9 cellular contexts compared by ENCODE assay signal in the genomic region with DNA sequence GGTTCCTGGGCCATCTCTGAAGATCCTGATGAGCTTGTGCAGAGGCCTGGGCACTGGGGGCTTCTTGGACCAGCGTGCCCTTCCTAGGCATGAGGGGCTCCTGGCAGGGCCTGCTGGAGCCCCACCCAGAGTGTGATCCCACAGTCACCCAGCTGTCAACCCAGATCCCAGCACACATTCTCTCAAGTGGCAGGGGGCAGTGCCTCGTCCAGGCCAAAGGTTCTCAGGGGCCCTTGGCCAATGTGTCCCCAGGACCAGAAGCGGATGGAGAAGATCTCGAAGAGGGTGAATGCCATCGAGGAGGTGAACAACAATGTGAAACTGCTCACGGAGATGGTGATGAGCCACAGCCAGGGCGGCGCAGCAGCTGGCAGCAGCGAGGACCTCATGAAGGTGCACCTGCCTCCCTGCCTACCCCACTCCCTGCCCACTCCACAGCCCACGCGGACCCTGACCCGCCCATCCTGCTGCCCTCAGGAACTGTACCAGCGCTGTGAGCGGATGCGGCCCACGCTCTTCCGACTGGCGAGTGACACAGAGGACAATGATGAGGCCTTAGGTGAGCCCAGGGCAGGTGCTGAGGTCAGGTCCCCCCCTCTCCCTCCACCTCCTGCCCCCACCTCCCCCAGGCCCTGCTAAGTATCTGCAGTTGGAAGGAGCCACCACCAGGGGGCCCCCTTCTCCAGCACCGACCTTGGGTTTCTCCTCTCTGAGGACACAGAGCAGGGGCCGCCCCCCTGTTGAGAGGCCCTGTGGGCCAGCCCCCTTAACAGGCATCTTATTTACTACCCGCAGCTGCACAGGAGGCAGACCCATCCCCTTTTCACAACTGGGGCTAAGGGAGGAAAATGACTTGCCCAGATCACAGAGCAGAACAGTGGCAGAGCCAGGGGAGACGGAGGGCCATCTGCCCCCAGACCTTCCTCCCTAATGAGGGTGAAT. TPM values are rescaled to one million over a fixed set of nuclear protein-coding genes. Genes with fewer than 3 reads are reported as not detected.
DNase-seq lines count a peak whose midpoint lies in the region; ATAC-seq and TF ChIP-seq lines count a peak whose summit lies in the region.
"Had no signal": no experiment of that assay in that cellular context is flagged by ENCODE, and none has a peak within 500 bp of the region (broad histone marks: within the 10 kb centered on the region; RNA-seq: fewer than 3 reads in every experiment).

No MANE protein-coding gene starts in this region.

- H3K4me3 Mint-ChIP-seq in H9: no peak overlapping the region
- no peak overlapping the region for H3K4me3 Mint-ChIP-seq in activated naive CD4-positive, alpha-beta T cell treated with anti-CD3 and anti-CD28 coated beads, Interleukin-2, amount 10 ng/mL, durations not matched to agents 7 days and 5 days
- H3K4me3 Mint-ChIP-seq in glutamatergic neuron (ENCODE audit: unreplicated experiment): no peak overlapping the region

- H3K23me2 ChIP-seq in H9 (ENCODE audit: insufficient read length, low read depth, low read length, poor library complexity, severe bottlenecking): no peaks in the 10 kb centered on the region

- H3K4me2 ChIP-seq in BLaER1 treated with 17β-estradiol and CSF1 and Interleukin-3, amounts not matched to agents 10 nM and 100 nM: peak overlapping the region; percentile 87 to 99 (median 95)
- no peak overlapping the region for H3K4me2 ChIP-seq in H9 (ENCODE audit: insufficient read depth, insufficient read length, low read length)

- no peak for ATAC-seq in GM18873 (IDR thresholded peaks at IDR 0.05; ENCODE audit: low FRiP score, unreplicated experiment)
- ATAC-seq in GM21576 (IDR thresholded peaks at IDR 0.05; ENCODE audit: unreplicated experiment): no peak

- no peak overlapping the region for H2BK5ac ChIP-seq in H9 (ENCODE audit: insufficient read length, low read length)

- H3K9ac ChIP-seq in BLaER1 treated with 17β-estradiol and CSF1 and Interleukin-3, amounts not matched to agents 10 nM and 100 nM: peak overlapping the region; percentile 37 to 88 (median 72); a peak in 21 of 22 replicates
- no peak overlapping the region for H3K9ac ChIP-seq in H9 (ENCODE audit: extremely low read depth, insufficient read length, low read length)

- H2AFZ ChIP-seq in H9 (ENCODE audit: low read length): no peak overlapping the region

- H3K9me3 ChIP-seq in BLaER1 treated with 17β-estradiol and CSF1 and Interleukin-3, amounts not matched to agents 10 nM and 100 nM (replicated peaks in 1 of 11): no peaks in the 10 kb centered on the region
- H3K9me3 ChIP-seq in H9 (ENCODE audit: control insufficient read depth, low read depth, low read length): no peaks in the 10 kb centered on the region
- H3K9me3 ChIP-seq in SJSA1 (replicated peaks): no peaks in the 10 kb centered on the region

- no peaks in the 10 kb centered on the region for H3K27me3 ChIP-seq in BLaER1 treated with 17β-estradiol and CSF1 and Interleukin-3, amounts not matched to agents 10 nM and 100 nM
- no peaks in the 10 kb centered on the region for H3K27me3 ChIP-seq in H9 (ENCODE audit: insufficient read depth, low read length)
- H3K27me3 ChIP-seq in SJSA1 (replicated peaks): no peaks in the 10 kb centered on the region

- peaks cover 48 to 72% (median 56%) of the 10 kb centered on the region in 11 experiments for H3K36me3 ChIP-seq in BLaER1 treated with 17β-estradiol and CSF1 and Interleukin-3, amounts not matched to agents 10 nM and 100 nM
- H3K36me3 ChIP-seq in SJSA1: peaks cover 48% of the 10 kb centered on the region

- WGBS in H9 (ENCODE audit: extremely low coverage, insufficient read length, low lambda C conversion rate): no CpG with 5 or more reads among the region's 22 CpGs

- H3K36me3 Mint-ChIP-seq in H9 (ENCODE audit: insufficient read depth in 1 of 3, low read depth in 3 of 3) (peaks cover 5 to 41% (median 38%) of the 10 kb centered on the region in 3 experiments; a peak in 6 of 7 replicates), glutamatergic neuron (ENCODE audit: unreplicated experiment) (no peaks in the 10 kb centered on the region)
- peaks cover 34% of the 10 kb centered on the region for H3K36me3 Mint-ChIP-seq in activated naive CD4-positive, alpha-beta T cell treated with anti-CD3 and anti-CD28 coated beads, Interleukin-2, amount 10 ng/mL, durations not matched to agents 7 days and 5 days

- peaks cover 0 to 19% (median 0%) of the 10 kb centered on the region in 11 experiments; a peak in 4 of 22 replicates for H4K20me1 ChIP-seq in BLaER1 treated with 17β-estradiol and CSF1 and Interleukin-3, amounts not matched to agents 10 nM and 100 nM
- H4K20me1 ChIP-seq in H9 (ENCODE audit: control insufficient read depth, insufficient read depth, insufficient read length): no peaks in the 10 kb centered on the region

- no peak overlapping the region for H2BK120ac ChIP-seq in H9 (ENCODE audit: low read depth, low read length, poor library complexity, severe bottlenecking)

- no peaks in the 10 kb centered on the region; the same call in 1 of the 2 replicates for H3K27me3 Mint-ChIP-seq in H9 (ENCODE audit: low read depth)
- no peaks in the 10 kb centered on the region for H3K27me3 Mint-ChIP-seq in activated naive CD4-positive, alpha-beta T cell treated with anti-CD3 and anti-CD28 coated beads, Interleukin-2, amount 10 ng/mL, durations not matched to agents 7 days and 5 days
- peaks cover 4% of the 10 kb centered on the region for H3K27me3 Mint-ChIP-seq in glutamatergic neuron (ENCODE audit: unreplicated experiment)

- no peak overlapping the region; the same call in 1 of the 2 replicates for H2BK15ac ChIP-seq in H9 (ENCODE audit: low read depth, low read length)

- no peaks in the 10 kb centered on the region for H3K79me2 ChIP-seq in H9 (ENCODE audit: insufficient read depth, low read length)

- H4K8ac ChIP-seq in H9 (replicated peaks; ENCODE audit: insufficient read length, low read depth, low read length): no peak overlapping the region

- H2BK12ac ChIP-seq in H9 (ENCODE audit: insufficient read length, low read depth, low read length): no peak overlapping the region

- DNase-seq in H9 (peak; percentile 85), SJSA1 (ENCODE audit: low read depth in 1 of 2, low spot score in 2 of 2) (peak; percentile 58 to 77), glutamatergic neuron (peak; percentile 82), retina (peak; percentile 77)
- peak; percentile 84 for DNase-seq in activated naive CD4-positive, alpha-beta T cell treated with anti-CD3 and anti-CD28 coated beads, Interleukin-2, amount 10 ng/mL, durations not matched to agents 7 days and 5 days

- no peak overlapping the region for H3K56ac ChIP-seq in H9 (ENCODE audit: insufficient read length, low read depth, low read length)

- H3K4me1 Mint-ChIP-seq in H9 (peaks cover 2 to 5% of the 10 kb centered on the region in 2 experiments), glutamatergic neuron (ENCODE audit: low read depth, unreplicated experiment) (peaks cover 7% of the 10 kb centered on the region)
- peaks cover 43% of the 10 kb centered on the region for H3K4me1 Mint-ChIP-seq in activated naive CD4-positive, alpha-beta T cell treated with anti-CD3 and anti-CD28 coated beads, Interleukin-2, amount 10 ng/mL, durations not matched to agents 7 days and 5 days

- no peak overlapping the region; the same call in 1 of the 2 replicates for H3K14ac ChIP-seq in H9 (ENCODE audit: insufficient read depth, low read length)

- H3K27ac ChIP-seq in BLaER1 treated with 17β-estradiol and CSF1 and Interleukin-3, amounts not matched to agents 10 nM and 100 nM: peak overlapping the region in 10 of 11 experiments; percentile 31 to 94 (median 82); a peak in 18 of 22 replicates
- H3K27ac ChIP-seq in H9 (ENCODE audit: insufficient read length, low read depth, low read length): no peak overlapping the region
- H3K27ac ChIP-seq in SJSA1: no peak overlapping the region

- no peak overlapping the region for H4K5ac ChIP-seq in H9 (ENCODE audit: insufficient read length, low read depth, low read length)

- H3T11ph ChIP-seq in H9 (ENCODE audit: low read length): no peak overlapping the region

- no peaks in the 10 kb centered on the region for H3K79me1 ChIP-seq in H9 (ENCODE audit: insufficient read depth, low read depth, low read length, poor library complexity, severe bottlenecking)

- H3K4me1 ChIP-seq in BLaER1 treated with 17β-estradiol and CSF1 and Interleukin-3, amounts not matched to agents 10 nM and 100 nM: peaks cover 53 to 57% (median 56%) of the 10 kb centered on the region in 10 experiments
- H3K4me1 ChIP-seq in H9 (ENCODE audit: insufficient read depth, low read length) (peaks cover 2% of the 10 kb centered on the region; the same call in 1 of the 2 replicates), SJSA1 (replicated peaks) (no peaks in the 10 kb centered on the region)

- no peak overlapping the region for H2BK20ac ChIP-seq in H9 (ENCODE audit: low read depth, low read length, poor library complexity, severe bottlenecking)

- H3K9me3 Mint-ChIP-seq in H9: no peaks in the 10 kb centered on the region; a peak in 1 of 5 replicates
- no peaks in the 10 kb centered on the region for H3K9me3 Mint-ChIP-seq in activated naive CD4-positive, alpha-beta T cell treated with anti-CD3 and anti-CD28 coated beads, Interleukin-2, amount 10 ng/mL, durations not matched to agents 7 days and 5 days
- peaks cover 2% of the 10 kb centered on the region for H3K9me3 Mint-ChIP-seq in glutamatergic neuron (ENCODE audit: unreplicated experiment)

- CTCF ChIA-PET in activated naive CD4-positive, alpha-beta T cell treated with anti-CD3 and anti-CD28 coated beads, Interleukin-2, amount 10 ng/mL, durations not matched to agents 7 days and 5 days (lab: Charles Lee): interaction anchor here (0.7 to 28.2 kb wide), 10 partner anchors 9 to 53 kb away, joined by 3 to 506 read pairs (median 4); a partner anchor contains a TSS

- no peak overlapping the region for H3K4ac ChIP-seq in H9 (ENCODE audit: low read depth, low read length)

- TF ChIP-seq CTCF in H9 (conservative IDR thresholded peaks at IDR 0.05) (peak; percentile 89), glutamatergic neuron (IDR thresholded peaks at IDR 0.05; ENCODE audit: partially characterized antibody, unreplicated experiment) (peak; percentile 96)

- H3K23ac ChIP-seq in H9 (ENCODE audit: insufficient read length, low read depth, low read length): no peak overlapping the region

- H3K27ac Mint-ChIP-seq in H9 (peak overlapping the region in 1 of 3 experiments; percentile 61; a peak in 2 of 7 replicates), glutamatergic neuron (ENCODE audit: unreplicated experiment) (peak overlapping the region; percentile 76)
- H3K27ac Mint-ChIP-seq in activated naive CD4-positive, alpha-beta T cell treated with anti-CD3 and anti-CD28 coated beads, Interleukin-2, amount 10 ng/mL, durations not matched to agents 7 days and 5 days: peak overlapping the region; percentile 83

- H3K4me3 ChIP-seq in BLaER1 treated with 17β-estradiol and CSF1 and Interleukin-3, amounts not matched to agents 10 nM and 100 nM: peak overlapping the region in 1 of 10 experiments; percentile 19; a peak in 2 of 20 replicates
- no peak overlapping the region for H3K4me3 ChIP-seq in SJSA1

- no peak overlapping the region for H3K18ac ChIP-seq in H9 (ENCODE audit: insufficient read length, low read depth, low read length)

- H2AK5ac ChIP-seq in H9 (ENCODE audit: insufficient read length, low read length): no peak overlapping the region

- no peak overlapping the region for H4K91ac ChIP-seq in H9 (ENCODE audit: insufficient read length, low read depth, low read length)

RNA-seq across cellular contexts. Expression of a gene that starts 14.7 kb away (rescaled TPM):
- total RNA-seq in H9 (2021) (56.0 and 61.7 TPM in 2 replicates), glutamatergic neuron (ENCODE audit: unreplicated experiment) (104 TPM)
- total RNA-seq in SJSA1 (2014; rRNA removed; shearing (Covaris generic)): 22.6 and 34.9 TPM in 2 replicates

RNA-seq across cellular contexts. Expression of a gene that starts 16.1 kb away (rescaled TPM):
- 33.6 and 35.1 TPM in 2 replicates for total RNA-seq in H9 (2021)
- total RNA-seq in SJSA1 (2014; rRNA removed; shearing (Covaris generic)): 8.2 and 13.6 TPM in 2 replicates
- total RNA-seq in glutamatergic neuron (ENCODE audit: unreplicated experiment): 12.7 TPM

RNA-seq across cellular contexts. Expression of a gene that starts 35.2 kb away (rescaled TPM):
- 38.9 and 41.0 TPM in 2 replicates for total RNA-seq in H9 (2021)
- total RNA-seq in SJSA1 (2014; rRNA removed; shearing (Covaris generic)): 47.1 and 47.7 TPM in 2 replicates
- 88.1 TPM for total RNA-seq in glutamatergic neuron (ENCODE audit: unreplicated experiment)

RNA-seq across cellular contexts. Expression of a gene that starts 43.5 kb away (rescaled TPM):
- total RNA-seq in H9 (2021) (not detected in 2 replicates), glutamatergic neuron (ENCODE audit: unreplicated experiment) (not detected)
- total RNA-seq in SJSA1 (2014; rRNA removed; shearing (Covaris generic)): not detected in 2 replicates
- total RNA-seq: urinary bladder had no signal

RNA-seq across cellular contexts. Expression of a gene that starts 52.1 kb away (rescaled TPM):
- 32.8 and 33.6 TPM in 2 replicates for total RNA-seq in H9 (2021)
- 5,490 and 8,922 TPM in 2 replicates for total RNA-seq in SJSA1 (2014; rRNA removed; shearing (Covaris generic))
- total RNA-seq in glutamatergic neuron (ENCODE audit: unreplicated experiment): 50.7 TPM

Comparison
In these comparisons a context has a peak if more than half of its experiments do, and no peak if none do; other contexts are left out.
1. H3K27ac ChIP-seq: peak in BLaER1 treated with 17β-estradiol and CSF1 and Interleukin-3, amounts not matched to agents 10 nM and 100 nM (10 of 11); none in H9 (single experiment) and SJSA1 (single experiment).
2. Peak in every context shown above with its lines, with median percentiles within 50 percentile points of each other: DNase-seq.